24 cellular contexts compared by ENCODE assay signal in the genomic region with DNA sequence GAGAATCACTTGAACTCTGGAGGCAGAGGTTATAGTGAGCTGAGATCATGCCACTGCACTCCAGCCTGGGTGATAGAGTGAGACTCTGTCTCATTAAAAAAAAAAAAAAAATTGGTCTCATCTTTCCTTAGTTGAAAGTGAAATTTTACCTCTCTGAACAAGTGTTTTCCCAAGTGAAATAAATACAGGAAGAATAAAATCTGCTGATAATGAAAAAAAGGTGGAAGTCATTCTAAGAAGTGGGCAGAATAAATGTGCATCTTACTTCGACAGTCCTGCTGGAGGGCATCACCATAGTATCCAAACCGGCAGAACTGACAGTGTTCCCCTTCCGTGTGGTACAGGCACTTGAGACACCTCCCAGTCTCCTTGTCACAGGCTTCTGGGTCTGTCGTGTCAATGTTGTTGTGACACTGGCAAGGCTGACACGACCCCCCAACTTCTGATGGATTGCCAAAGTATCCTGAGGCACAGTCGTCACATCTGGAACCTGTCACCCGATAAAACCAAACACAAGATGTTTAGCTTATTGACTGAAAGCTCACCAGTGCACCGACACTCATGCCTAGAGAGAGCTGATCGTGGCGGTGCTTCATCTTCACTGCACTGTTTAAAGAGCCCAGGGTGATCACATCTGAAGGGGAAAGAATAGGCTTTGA. TPM values are rescaled to one million over a fixed set of nuclear protein-coding genes. Genes with fewer than 3 reads are reported as not detected.
DNase-seq lines count a peak whose midpoint lies in the region; ATAC-seq, FAIRE-seq and TF ChIP-seq lines count a peak whose summit lies in the region.
"Had no signal": no experiment of that assay in that cellular context is flagged by ENCODE, and none has a peak within 500 bp of the region (broad histone marks: within the 10 kb centered on the region; RNA-seq: fewer than 3 reads in every experiment).

No MANE protein-coding gene starts in this region.

- ATAC-seq in A549: no peak
- ATAC-seq in Panc1: no peak
- no peak for ATAC-seq in GM19452 (IDR thresholded peaks at IDR 0.05; ENCODE audit: unreplicated experiment)
- no peak for ATAC-seq in HG02763 (IDR thresholded peaks at IDR 0.05; ENCODE audit: unreplicated experiment)
- ATAC-seq: left ventricle myocardium superior; sciatic nerve; stimulated activated naive B cell treated with anti-CD40 and anti-IgM and Interleukin-4, amounts not matched to agents 10 μg/mL and 1 μg/mL and 100 μg/mL, for 72 hours had no signal

- H3K27me3 Mint-ChIP-seq in endothelial cell (ENCODE audit: unreplicated experiment): peaks cover 3% of the 10 kb centered on the region

- H3K4me1 Mint-ChIP-seq in endothelial cell (ENCODE audit: unreplicated experiment): peaks cover 4% of the 10 kb centered on the region
- H3K4me1 Mint-ChIP-seq: activated CD4-positive, alpha-beta T cell treated with anti-CD3 and anti-CD28 coated beads, Interleukin-2, amount 10 ng/mL, durations not matched to agents 7 days and 5 days; stimulated activated naive B cell treated with anti-CD40 and anti-IgM and Interleukin-4, amounts not matched to agents 10 μg/mL and 1 μg/mL and 100 μg/mL, for 72 hours had no signal

- H3K36me3 ChIP-seq in Panc1 (ENCODE audit: control insufficient read depth, insufficient read depth, low read length) (peaks cover 18% of the 10 kb centered on the region), osteoblast (ENCODE audit: insufficient read depth, low read length) (peaks cover 77% of the 10 kb centered on the region)
- H3K36me3 ChIP-seq: ovary had no signal

- H3K4me3 ChIP-seq in A549 (no peak overlapping the region), Panc1 (ENCODE audit: low read depth in 2 of 2, low read length in 2 of 2) (no peak overlapping the region), osteoblast (ENCODE audit: insufficient read depth, low read length) (no peak overlapping the region)
- H3K4me3 ChIP-seq: ovary had no signal

- no peak for TF ChIP-seq EP300 in A549 (IDR thresholded peaks at IDR 0.05)

- no peak for DNase-seq in A549 (ENCODE audit: low read depth in 1 of 2, low spot score in 1 of 2)
- no peak for DNase-seq in Panc1 (ENCODE audit: low read depth, low spot score)
- no peak for DNase-seq in endothelial cell (ENCODE audit: low spot score)
- no peak for DNase-seq in osteoblast (ENCODE audit: insufficient read length, low spot score, missing footprints)
- no peak for DNase-seq in NCI-H1417 treated with DMSO at 0.1 percent for 48 hours (lab: John Stamatoyannopoulos, UW)
- no peak for DNase-seq in NCI-H2029 (lab: John Stamatoyannopoulos, UW)
- DNase-seq: activated CD4-positive, alpha-beta T cell treated with anti-CD3 and anti-CD28 coated beads, Interleukin-2, amount 10 ng/mL, durations not matched to agents 7 days and 5 days; activated CD8-positive, alpha-beta memory T cell treated with anti-CD3 and anti-CD28 coated beads, Interleukin-2, amount 50 U/mL, for 4 hours; activated gamma-delta T cell; amniotic stem cell; C1 segment of cervical spinal cord; caudate nucleus; effector CD4-positive, alpha-beta T cell; GDM1; head of caudate nucleus; KG1; left ventricle myocardium superior; NCI-H2107; NCI-H524; ovary; stimulated activated naive B cell treated with anti-CD40 and anti-IgM and Interleukin-4, amounts not matched to agents 10 μg/mL and 1 μg/mL and 100 μg/mL, for 72 hours had no signal

- H3K9me3 ChIP-seq in A549: no peaks in the 10 kb centered on the region
- H3K9me3 ChIP-seq in Panc1 (ENCODE audit: control insufficient read depth, insufficient read depth, low read depth, low read length): no peaks in the 10 kb centered on the region
- no peaks in the 10 kb centered on the region for H3K9me3 ChIP-seq in osteoblast (ENCODE audit: low read depth, low read length)
- H3K9me3 ChIP-seq: ovary had no signal

- peaks cover 5% of the 10 kb centered on the region for H3K79me2 ChIP-seq in osteoblast (ENCODE audit: insufficient read depth, low read length)

- POLR2A ChIA-PET in A549 (lab: Yijun Ruan, JAX) (interaction anchor here (0.6 to 1.0 kb wide), 3 partner anchors 30 to 180 kb away, joined by 4 to 7 read pairs (median 4); no protein-coding TSS in a partner anchor), Panc1 (lab: Charles Lee) (interaction anchor here (0.7 kb wide), 2 partner anchors 141 to 178 kb away, joined by 7 to 8 read pairs; no protein-coding TSS in a partner anchor)

- 88% methylated on average over 10 of the region's 10 CpGs for WGBS in A549 (ENCODE audit: missing lambda C conversion rate)

- no peaks in the 10 kb centered on the region for H4K20me1 ChIP-seq in osteoblast (ENCODE audit: insufficient read depth, low read length)

- TF ChIP-seq RAD21 in A549 (conservative IDR thresholded peaks at IDR 0.05 in 1 of 2, IDR thresholded peaks at IDR 0.05 in 1 of 2): no peak

- H3K9me3 Mint-ChIP-seq in endothelial cell (ENCODE audit: unreplicated experiment): no peaks in the 10 kb centered on the region
- H3K9me3 Mint-ChIP-seq: activated CD4-positive, alpha-beta T cell treated with anti-CD3 and anti-CD28 coated beads, Interleukin-2, amount 10 ng/mL, durations not matched to agents 7 days and 5 days; stimulated activated naive B cell treated with anti-CD40 and anti-IgM and Interleukin-4, amounts not matched to agents 10 μg/mL and 1 μg/mL and 100 μg/mL, for 72 hours had no signal

- intact Hi-C loops in Panc1 (cut with micrococcal nuclease; ENCODE audit: unreplicated experiment): no loop called here

- peak overlapping the region; percentile 44 to 77; a peak in 4 of 6 replicates for H3K27ac ChIP-seq in A549
- H3K27ac ChIP-seq in Panc1 (ENCODE audit: low read length): peak overlapping the region; percentile 94
- peak overlapping the region; percentile 17 for H3K27ac ChIP-seq in osteoblast (ENCODE audit: low read depth, low read length)
- H3K27ac ChIP-seq: ovary had no signal

- no TSS peak for BruUV-seq in Panc1 (replicated peaks; lab: Mats Ljungman, UMichigan)

- no peaks in the 10 kb centered on the region for H3K27me3 ChIP-seq in Panc1 (ENCODE audit: control insufficient read depth, insufficient read depth, low read length)
- no peaks in the 10 kb centered on the region for H3K27me3 ChIP-seq in osteoblast (ENCODE audit: insufficient read depth, low read length)
- H3K27me3 ChIP-seq: ovary had no signal

- FAIRE-seq in A549 (lab: Jason Lieb, UNC): no peak

- H3K4me3 Mint-ChIP-seq in endothelial cell (ENCODE audit: unreplicated experiment): no peak overlapping the region
- H3K4me3 Mint-ChIP-seq: activated CD4-positive, alpha-beta T cell treated with anti-CD3 and anti-CD28 coated beads, Interleukin-2, amount 10 ng/mL, durations not matched to agents 7 days and 5 days; stimulated activated naive B cell treated with anti-CD40 and anti-IgM and Interleukin-4, amounts not matched to agents 10 μg/mL and 1 μg/mL and 100 μg/mL, for 72 hours had no signal

- no peak overlapping the region for H2AFZ ChIP-seq in osteoblast (ENCODE audit: low read length)

- H3K4me2 ChIP-seq in A549 (peak overlapping the region; percentile 67), osteoblast (ENCODE audit: insufficient read depth, low read length) (no peak overlapping the region)

- TF ChIP-seq POLR2A in A549 (IDR thresholded peaks at IDR 0.05; ENCODE audit: low read length): no peak

- peak overlapping the region; percentile 2 for H3K27ac Mint-ChIP-seq in endothelial cell (ENCODE audit: unreplicated experiment)
- H3K27ac Mint-ChIP-seq: activated CD4-positive, alpha-beta T cell treated with anti-CD3 and anti-CD28 coated beads, Interleukin-2, amount 10 ng/mL, durations not matched to agents 7 days and 5 days; stimulated activated naive B cell treated with anti-CD40 and anti-IgM and Interleukin-4, amounts not matched to agents 10 μg/mL and 1 μg/mL and 100 μg/mL, for 72 hours had no signal

- peaks cover 61% of the 10 kb centered on the region for H3K4me1 ChIP-seq in A549
- H3K4me1 ChIP-seq in Panc1 (ENCODE audit: control insufficient read depth, insufficient read depth, low read length): peaks cover 58% of the 10 kb centered on the region
- H3K4me1 ChIP-seq in osteoblast (ENCODE audit: insufficient read depth, low read length): peaks cover 51% of the 10 kb centered on the region

- peaks cover 76% of the 10 kb centered on the region for H3K36me3 Mint-ChIP-seq in endothelial cell (ENCODE audit: low read depth, unreplicated experiment)
- H3K36me3 Mint-ChIP-seq: stimulated activated naive B cell treated with anti-CD40 and anti-IgM and Interleukin-4, amounts not matched to agents 10 μg/mL and 1 μg/mL and 100 μg/mL, for 72 hours had no signal

- in situ Hi-C loops in Panc1 (cut with HindIII; ENCODE audit: low pct_unique_long_range_greater_than_20kb, low sequenced_read_pairs): no loop called here

- TF ChIP-seq CTCF in A549 (IDR thresholded peaks at IDR 0.05) (no peak), Panc1 (IDR thresholded peaks at IDR 0.05) (no peak), endothelial cell (IDR thresholded peaks at IDR 0.05; ENCODE audit: unreplicated experiment) (no peak), osteoblast (IDR thresholded peaks at IDR 0.05; ENCODE audit: extremely low read depth, low read depth, low read length) (no peak)

- CTCF ChIA-PET in A549 (lab: Yijun Ruan, JAX) (interaction anchor here (1.3 to 2.6 kb wide), 3 partner anchors 11 to 144 kb away, joined by 4 to 12 read pairs (median 6); no protein-coding TSS in a partner anchor), Panc1 (lab: Charles Lee) (interaction anchor here (1.0 kb wide), 1 partner anchor 192 kb away, joined by 3 read pairs; no protein-coding TSS in a partner anchor)

TF ChIP-seq in A549, 52 proteins besides CTCF, POLR2A, EP300 and RAD21:
- TF ChIP-seq KDM5A (IDR thresholded peaks at IDR 0.05) (no peak), RCOR1 (IDR thresholded peaks at IDR 0.05; ENCODE audit: low read depth, low read length) (no peak), MAFK (IDR thresholded peaks at IDR 0.05; ENCODE audit: partially characterized antibody) (peak; percentile 47), HEYL (CRISPR knock-in tag; IDR thresholded peaks at IDR 0.05) (no peak)
TF ChIP-seq in A549: peak in this region for 1.

RNA-seq across cellular contexts. Expression of a gene that starts 49.6 kb away (rescaled TPM):
- 162 and 208 TPM in 2 replicates for polyA plus RNA-seq in A549 (2011; rRNA removed)
- 66.5 and 67.3 TPM in 2 replicates for polyA plus RNA-seq in A549 (2012; cell fraction: cytosol; rRNA removed)
- polyA plus RNA-seq in A549 (2012; cell fraction: nucleus; rRNA removed): 349 and 365 TPM in 2 replicates
- polyA plus RNA-seq in A549 (2017; fragmentation: RNase III; extraction: RNeasy Plus Mini Kit Qiagen cat#74134 plus additional on column Dnase treatment): 142 to 159 TPM (median 143 TPM) in 3 replicates
- 395 and 408 TPM in 2 replicates for polyA minus RNA-seq in A549 (2011; rRNA and poly(A)+ RNA removed)
- 204 TPM for total RNA-seq in Panc1 (2021; ENCODE audit: unreplicated experiment)
- polyA plus RNA-seq in Panc1 (2012; ENCODE audit: insufficient read length): 141 TPM
- 453 TPM for total RNA-seq in endothelial cell (ENCODE audit: unreplicated experiment)
- total RNA-seq in osteoblast: 410 and 488 TPM in 2 replicates
- total RNA-seq: activated CD4-positive, alpha-beta T cell treated with anti-CD3 and anti-CD28 coated beads, Interleukin-2, amount 10 ng/mL, durations not matched to agents 7 days and 5 days had no signal

Comparison
In these comparisons a context has a peak if more than half of its experiments do, and no peak if none do; other contexts are left out.
1. H3K27ac ChIP-seq: peak in every context shown above with its lines; median percentile 94 in Panc1; 60 in A549; 17 in osteoblast.